ENCODE assay signal across 26 cellular contexts in genomic region chr18:55289775-55290174, GRCh38.
DNase-seq lines count a peak whose midpoint lies in the region; ATAC-seq, FAIRE-seq and TF ChIP-seq lines count a peak whose summit lies in the region.
"Had no signal": no experiment of that assay in that cellular context is flagged by ENCODE, and none has a peak within 500 bp of the region (broad histone marks: within the 10 kb centered on the region; RNA-seq: fewer than 3 reads in every experiment).

No MANE protein-coding gene starts in this region.

- H3K9ac ChIP-seq in astrocyte (ENCODE audit: low read length): no peak overlapping the region
- H3K9ac ChIP-seq: KMS-11 had no signal

- no peaks in the 10 kb centered on the region for H3K36me3 ChIP-seq in astrocyte (ENCODE audit: insufficient read depth, low read length)
- H3K36me3 ChIP-seq: Peyer's patch, tibial artery had no signal

- H3K27me3 Mint-ChIP-seq in astrocyte (ENCODE audit: low read depth, unreplicated experiment): no peaks in the 10 kb centered on the region
- H3K27me3 Mint-ChIP-seq: activated CD4-positive, alpha-beta T cell treated with anti-CD3 and anti-CD28 coated beads, Interleukin-2, amount 10 ng/mL, durations not matched to agents 7 days and 5 days had no signal

- H3K4me3 Mint-ChIP-seq in astrocyte (ENCODE audit: unreplicated experiment): no peak overlapping the region
- H3K4me3 Mint-ChIP-seq: activated CD4-positive, alpha-beta T cell treated with anti-CD3 and anti-CD28 coated beads, Interleukin-2, amount 10 ng/mL, durations not matched to agents 7 days and 5 days; stimulated activated effector memory CD8-positive, alpha-beta T cell treated with anti-CD3 and anti-CD28 coated beads, Interleukin-12 subunit alpha, Interleukin-12 subunit beta, amount 100 ng/mL, for 72 hours had no signal

- no peak for TF ChIP-seq CTCF in astrocyte (IDR thresholded peaks at IDR 0.05; ENCODE audit: insufficient read depth, low read depth, low read length)

- H3K79me2 ChIP-seq in astrocyte (ENCODE audit: insufficient read depth, low read length): peaks cover 35% of the 10 kb centered on the region

- H3K27ac ChIP-seq in astrocyte (ENCODE audit: low read depth, low read length): no peak overlapping the region
- H3K27ac ChIP-seq: KMS-11, tibial artery had no signal

- no peaks in the 10 kb centered on the region for H3K9me3 Mint-ChIP-seq in astrocyte (ENCODE audit: unreplicated experiment)
- H3K9me3 Mint-ChIP-seq: activated CD4-positive, alpha-beta T cell treated with anti-CD3 and anti-CD28 coated beads, Interleukin-2, amount 10 ng/mL, durations not matched to agents 7 days and 5 days; stimulated activated effector memory CD8-positive, alpha-beta T cell treated with anti-CD3 and anti-CD28 coated beads, Interleukin-12 subunit alpha, Interleukin-12 subunit beta, amount 100 ng/mL, for 72 hours had no signal

- no peaks in the 10 kb centered on the region for H3K9me3 ChIP-seq in astrocyte (ENCODE audit: insufficient read depth, low read depth, low read length)
- H3K9me3 ChIP-seq: Peyer's patch, tibial artery had no signal

- no peak overlapping the region for H3K4me2 ChIP-seq in astrocyte (ENCODE audit: low read length)
- H3K4me2 ChIP-seq: KMS-11 had no signal

- DNase-seq in astrocyte (ENCODE audit: low read depth) (no peak), NCI-H524 treated with DMSO at 0.1 percent for 48 hours (lab: John Stamatoyannopoulos, UW) (no peak), foreskin melanocyte (no peak), GM19240 (ENCODE audit: insufficient read length, low spot score) (no peak), left ventricle myocardium superior (no peak)
- DNase-seq: activated CD4-positive, alpha-beta T cell treated with anti-CD3 and anti-CD28 coated beads, Interleukin-2, amount 10 ng/mL, durations not matched to agents 7 days and 5 days; activated naive CD4-positive, alpha-beta T cell treated with anti-CD3 and anti-CD28 coated beads, Interleukin-2, amount 50 U/mL, for 16 hours; activated T-cell treated with anti-CD3 and anti-CD28 coated beads for 4 hours; Calu3; hypothalamus; kidney glomerular epithelial cell; midbrain; NCI-H1092 treated with DMSO at 0.1 percent for 48 hours; NCI-H2081 treated with DMSO at 0.1 percent for 48 hours; NCI-H69; Peyer's patch; stimulated activated CD4-positive, alpha-beta T cell treated with anti-CD3 and anti-CD28 coated beads, Interleukin-12 subunit alpha, Interleukin-12 subunit beta, amount 100 ng/mL, for 4 hours; tibial artery had no signal

- ATAC-seq in GM18858 (IDR thresholded peaks at IDR 0.05; ENCODE audit: unreplicated experiment) (peak; percentile 79), GM19463 (IDR thresholded peaks at IDR 0.05; ENCODE audit: unreplicated experiment) (peak; percentile 65), HG02852 (IDR thresholded peaks at IDR 0.05; ENCODE audit: unreplicated experiment) (peak; percentile 75), left ventricle myocardium superior (no peak)
- ATAC-seq: HCT116; stimulated activated effector memory CD8-positive, alpha-beta T cell treated with anti-CD3 and anti-CD28 coated beads, Interleukin-12 subunit alpha, Interleukin-12 subunit beta, amount 100 ng/mL, for 72 hours had no signal

- FAIRE-seq in astrocyte (lab: Jason Lieb, UNC): no peak
- FAIRE-seq: endometrium, TTC549 had no signal

- H3K27me3 ChIP-seq in astrocyte (ENCODE audit: insufficient read depth, low read length): no peaks in the 10 kb centered on the region
- H3K27me3 ChIP-seq: Peyer's patch, tibial artery had no signal

- H3K4me1 ChIP-seq in astrocyte (ENCODE audit: insufficient read depth, low read length): peaks cover 4% of the 10 kb centered on the region
- H3K4me1 ChIP-seq: Peyer's patch had no signal

- no peak overlapping the region for H2AFZ ChIP-seq in astrocyte (ENCODE audit: low read depth, low read length)

- H3K36me3 Mint-ChIP-seq in astrocyte (ENCODE audit: low read depth, unreplicated experiment): no peaks in the 10 kb centered on the region
- H3K36me3 Mint-ChIP-seq: stimulated activated effector memory CD8-positive, alpha-beta T cell treated with anti-CD3 and anti-CD28 coated beads, Interleukin-12 subunit alpha, Interleukin-12 subunit beta, amount 100 ng/mL, for 72 hours had no signal

- H3K27ac Mint-ChIP-seq in astrocyte (ENCODE audit: unreplicated experiment): peak overlapping the region; percentile 92
- H3K27ac Mint-ChIP-seq: activated CD4-positive, alpha-beta T cell treated with anti-CD3 and anti-CD28 coated beads, Interleukin-2, amount 10 ng/mL, durations not matched to agents 7 days and 5 days; stimulated activated effector memory CD8-positive, alpha-beta T cell treated with anti-CD3 and anti-CD28 coated beads, Interleukin-12 subunit alpha, Interleukin-12 subunit beta, amount 100 ng/mL, for 72 hours had no signal

- H3K4me3 ChIP-seq in astrocyte (ENCODE audit: insufficient read depth, low read depth, low read length): no peak overlapping the region
- H3K4me3 ChIP-seq: Peyer's patch, tibial artery had no signal

- H3K4me1 Mint-ChIP-seq in astrocyte (ENCODE audit: low read depth, unreplicated experiment): peaks cover 32% of the 10 kb centered on the region
- H3K4me1 Mint-ChIP-seq: activated CD4-positive, alpha-beta T cell treated with anti-CD3 and anti-CD28 coated beads, Interleukin-2, amount 10 ng/mL, durations not matched to agents 7 days and 5 days; stimulated activated effector memory CD8-positive, alpha-beta T cell treated with anti-CD3 and anti-CD28 coated beads, Interleukin-12 subunit alpha, Interleukin-12 subunit beta, amount 100 ng/mL, for 72 hours had no signal

- intact Hi-C loops in left ventricle myocardium superior (cut with micrococcal nuclease): no loop called here

- H4K20me1 ChIP-seq in astrocyte (ENCODE audit: insufficient read depth, low read length): peaks cover 42% of the 10 kb centered on the region
